2 cellular contexts compared by ENCODE assay signal in the genomic region with DNA sequence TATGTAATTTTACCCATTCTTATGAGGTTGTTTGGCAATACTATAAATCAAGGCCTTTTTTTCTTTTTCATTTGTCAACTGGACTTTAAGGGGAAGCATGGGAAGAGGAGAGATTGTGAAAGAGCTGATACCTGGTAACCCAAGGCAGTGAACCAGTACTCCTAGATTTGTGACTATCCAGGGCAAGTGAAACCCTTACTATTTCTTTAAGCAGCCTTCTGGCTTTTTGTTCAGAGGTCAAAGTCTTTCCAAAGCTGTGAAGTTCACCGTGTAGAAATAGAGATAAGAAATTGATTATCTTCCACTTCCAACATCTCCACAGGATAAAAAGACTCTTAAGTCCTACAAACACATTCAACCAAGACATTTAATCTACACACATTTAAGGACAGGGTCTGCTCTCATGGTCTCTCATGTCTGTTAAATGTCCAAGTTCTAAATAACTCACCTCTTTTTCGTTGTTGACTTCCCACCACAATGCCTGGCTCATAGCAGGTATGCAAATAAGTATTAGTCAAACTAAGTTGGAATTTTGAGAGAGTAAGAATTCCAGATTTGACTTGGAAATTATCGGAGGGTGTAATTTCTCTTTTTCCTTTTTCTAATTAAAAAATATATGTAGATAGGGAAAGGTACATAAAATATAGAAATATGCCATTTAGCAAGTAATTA.
TF ChIP-seq lines count a peak whose summit lies in the region.

No MANE protein-coding gene starts in this region.

TF ChIP-seq in liver, 16 proteins besides CTCF, POLR2A, EP300 and RAD21 (continued from another document):
- TF ChIP-seq, protein P1, sequence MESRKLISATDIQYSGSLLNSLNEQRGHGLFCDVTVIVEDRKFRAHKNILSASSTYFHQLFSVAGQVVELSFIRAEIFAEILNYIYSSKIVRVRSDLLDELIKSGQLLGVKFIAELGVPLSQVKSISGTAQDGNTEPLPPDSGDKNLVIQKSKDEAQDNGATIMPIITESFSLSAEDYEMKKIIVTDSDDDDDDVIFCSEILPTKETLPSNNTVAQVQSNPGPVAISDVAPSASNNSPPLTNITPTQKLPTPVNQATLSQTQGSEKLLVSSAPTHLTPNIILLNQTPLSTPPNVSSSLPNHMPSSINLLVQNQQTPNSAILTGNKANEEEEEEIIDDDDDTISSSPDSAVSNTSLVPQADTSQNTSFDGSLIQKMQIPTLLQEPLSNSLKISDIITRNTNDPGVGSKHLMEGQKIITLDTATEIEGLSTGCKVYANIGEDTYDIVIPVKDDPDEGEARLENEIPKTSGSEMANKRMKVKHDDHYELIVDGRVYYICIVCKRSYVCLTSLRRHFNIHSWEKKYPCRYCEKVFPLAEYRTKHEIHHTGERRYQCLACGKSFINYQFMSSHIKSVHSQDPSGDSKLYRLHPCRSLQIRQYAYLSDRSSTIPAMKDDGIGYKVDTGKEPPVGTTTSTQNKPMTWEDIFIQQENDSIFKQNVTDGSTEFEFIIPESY (IDR thresholded peaks at IDR 0.05) = no peak
- TF ChIP-seq TAF1 (conservative IDR thresholded peaks at IDR 0.05) = no peak

TF ChIP-seq in HepG2, 621 proteins besides CTCF, POLR2A, EP300 and RAD21 (continued from another document):
- TF ChIP-seq, protein P2, sequence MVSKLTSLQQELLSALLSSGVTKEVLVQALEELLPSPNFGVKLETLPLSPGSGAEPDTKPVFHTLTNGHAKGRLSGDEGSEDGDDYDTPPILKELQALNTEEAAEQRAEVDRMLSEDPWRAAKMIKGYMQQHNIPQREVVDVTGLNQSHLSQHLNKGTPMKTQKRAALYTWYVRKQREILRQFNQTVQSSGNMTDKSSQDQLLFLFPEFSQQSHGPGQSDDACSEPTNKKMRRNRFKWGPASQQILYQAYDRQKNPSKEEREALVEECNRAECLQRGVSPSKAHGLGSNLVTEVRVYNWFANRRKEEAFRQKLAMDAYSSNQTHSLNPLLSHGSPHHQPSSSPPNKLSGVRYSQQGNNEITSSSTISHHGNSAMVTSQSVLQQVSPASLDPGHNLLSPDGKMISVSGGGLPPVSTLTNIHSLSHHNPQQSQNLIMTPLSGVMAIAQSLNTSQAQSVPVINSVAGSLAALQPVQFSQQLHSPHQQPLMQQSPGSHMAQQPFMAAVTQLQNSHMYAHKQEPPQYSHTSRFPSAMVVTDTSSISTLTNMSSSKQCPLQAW (CRISPR knock-in tag; IDR thresholded peaks at IDR 0.05) = no peak
- TF ChIP-seq SRY (CRISPR knock-in tag; IDR thresholded peaks at IDR 0.05) (no peak), ZBTB1 (CRISPR knock-in tag; IDR thresholded peaks at IDR 0.05; ENCODE audit: borderline replicate concordance) (no peak), U2AF1 (optimal IDR thresholded peaks at IDR 0.05; ENCODE audit: low read depth, low read length) (no peak), KLF16 (CRISPR knock-in tag; IDR thresholded peaks at IDR 0.05) (no peak), ZNF775 (CRISPR knock-in tag; IDR thresholded peaks at IDR 0.05; ENCODE audit: borderline replicate concordance) (no peak), ZNF644 (CRISPR knock-in tag; IDR thresholded peaks at IDR 0.05; ENCODE audit: low read depth) (no peak)
- TF ChIP-seq, protein P3, sequence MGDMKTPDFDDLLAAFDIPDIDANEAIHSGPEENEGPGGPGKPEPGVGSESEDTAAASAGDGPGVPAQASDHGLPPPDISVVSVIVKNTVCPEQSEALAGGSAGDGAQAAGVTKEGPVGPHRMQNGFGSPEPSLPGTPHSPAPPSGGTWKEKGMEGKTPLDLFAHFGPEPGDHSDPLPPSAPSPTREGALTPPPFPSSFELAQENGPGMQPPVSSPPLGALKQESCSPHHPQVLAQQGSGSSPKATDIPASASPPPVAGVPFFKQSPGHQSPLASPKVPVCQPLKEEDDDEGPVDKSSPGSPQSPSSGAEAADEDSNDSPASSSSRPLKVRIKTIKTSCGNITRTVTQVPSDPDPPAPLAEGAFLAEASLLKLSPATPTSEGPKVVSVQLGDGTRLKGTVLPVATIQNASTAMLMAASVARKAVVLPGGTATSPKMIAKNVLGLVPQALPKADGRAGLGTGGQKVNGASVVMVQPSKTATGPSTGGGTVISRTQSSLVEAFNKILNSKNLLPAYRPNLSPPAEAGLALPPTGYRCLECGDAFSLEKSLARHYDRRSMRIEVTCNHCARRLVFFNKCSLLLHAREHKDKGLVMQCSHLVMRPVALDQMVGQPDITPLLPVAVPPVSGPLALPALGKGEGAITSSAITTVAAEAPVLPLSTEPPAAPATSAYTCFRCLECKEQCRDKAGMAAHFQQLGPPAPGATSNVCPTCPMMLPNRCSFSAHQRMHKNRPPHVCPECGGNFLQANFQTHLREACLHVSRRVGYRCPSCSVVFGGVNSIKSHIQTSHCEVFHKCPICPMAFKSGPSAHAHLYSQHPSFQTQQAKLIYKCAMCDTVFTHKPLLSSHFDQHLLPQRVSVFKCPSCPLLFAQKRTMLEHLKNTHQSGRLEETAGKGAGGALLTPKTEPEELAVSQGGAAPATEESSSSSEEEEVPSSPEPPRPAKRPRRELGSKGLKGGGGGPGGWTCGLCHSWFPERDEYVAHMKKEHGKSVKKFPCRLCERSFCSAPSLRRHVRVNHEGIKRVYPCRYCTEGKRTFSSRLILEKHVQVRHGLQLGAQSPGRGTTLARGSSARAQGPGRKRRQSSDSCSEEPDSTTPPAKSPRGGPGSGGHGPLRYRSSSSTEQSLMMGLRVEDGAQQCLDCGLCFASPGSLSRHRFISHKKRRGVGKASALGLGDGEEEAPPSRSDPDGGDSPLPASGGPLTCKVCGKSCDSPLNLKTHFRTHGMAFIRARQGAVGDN (CRISPR knock-in tag; IDR thresholded peaks at IDR 0.05) = no peak
- TF ChIP-seq, protein P4, sequence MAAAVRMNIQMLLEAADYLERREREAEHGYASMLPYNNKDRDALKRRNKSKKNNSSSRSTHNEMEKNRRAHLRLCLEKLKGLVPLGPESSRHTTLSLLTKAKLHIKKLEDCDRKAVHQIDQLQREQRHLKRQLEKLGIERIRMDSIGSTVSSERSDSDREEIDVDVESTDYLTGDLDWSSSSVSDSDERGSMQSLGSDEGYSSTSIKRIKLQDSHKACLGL (CRISPR knock-in tag; IDR thresholded peaks at IDR 0.05) = no peak
- TF ChIP-seq, protein P5, sequence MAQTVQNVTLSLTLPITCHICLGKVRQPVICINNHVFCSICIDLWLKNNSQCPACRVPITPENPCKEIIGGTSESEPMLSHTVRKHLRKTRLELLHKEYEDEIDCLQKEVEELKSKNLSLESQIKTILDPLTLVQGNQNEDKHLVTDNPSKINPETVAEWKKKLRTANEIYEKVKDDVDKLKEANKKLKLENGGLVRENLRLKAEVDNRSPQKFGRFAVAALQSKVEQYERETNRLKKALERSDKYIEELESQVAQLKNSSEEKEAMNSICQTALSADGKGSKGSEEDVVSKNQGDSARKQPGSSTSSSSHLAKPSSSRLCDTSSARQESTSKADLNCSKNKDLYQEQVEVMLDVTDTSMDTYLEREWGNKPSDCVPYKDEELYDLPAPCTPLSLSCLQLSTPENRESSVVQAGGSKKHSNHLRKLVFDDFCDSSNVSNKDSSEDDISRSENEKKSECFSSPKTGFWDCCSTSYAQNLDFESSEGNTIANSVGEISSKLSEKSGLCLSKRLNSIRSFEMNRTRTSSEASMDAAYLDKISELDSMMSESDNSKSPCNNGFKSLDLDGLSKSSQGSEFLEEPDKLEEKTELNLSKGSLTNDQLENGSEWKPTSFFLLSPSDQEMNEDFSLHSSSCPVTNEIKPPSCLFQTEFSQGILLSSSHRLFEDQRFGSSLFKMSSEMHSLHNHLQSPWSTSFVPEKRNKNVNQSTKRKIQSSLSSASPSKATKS (CRISPR knock-in tag; IDR thresholded peaks at IDR 0.05) = no peak
